ENCODE assay signal across 9 cellular contexts in genomic region chr15:76196949-76197315, GRCh38.
DNase-seq lines count a peak whose midpoint lies in the region; ATAC-seq and TF ChIP-seq lines count a peak whose summit lies in the region.
"Had no signal": no experiment of that assay in that cellular context is flagged by ENCODE, and none has a peak within 500 bp of the region (broad histone marks: within the 10 kb centered on the region; RNA-seq: fewer than 3 reads in every experiment).

No MANE protein-coding gene starts in this region.

- peak overlapping the region in 1 of 4 donors; percentile 16 for H3K4me3 ChIP-seq in esophagus squamous epithelium
- no peak overlapping the region for H3K4me3 ChIP-seq in mucosa of stomach (ENCODE audit: low read length)
- no peak overlapping the region for H3K4me3 ChIP-seq in urinary bladder (ENCODE audit: low read depth, low read length)

- intact Hi-C loops in esophagus squamous epithelium (cut with DNase I): loop anchor here (10.0 kb wide), 1 partner anchor 128 kb away; no protein-coding TSS in a partner anchor

- H3K36me3 ChIP-seq in esophagus squamous epithelium: no peaks in the 10 kb centered on the region
- no peaks in the 10 kb centered on the region for H3K36me3 ChIP-seq in mucosa of stomach (ENCODE audit: control insufficient read depth, insufficient read depth, low read length)
- no peaks in the 10 kb centered on the region for H3K36me3 ChIP-seq in urinary bladder (ENCODE audit: insufficient read depth)

- no peak for TF ChIP-seq POLR2A in esophagus squamous epithelium (IDR thresholded peaks at IDR 0.05)

- no peaks in the 10 kb centered on the region for H3K9me3 Mint-ChIP-seq in progenitor cell of endocrine pancreas (ENCODE audit: low read depth)
- H3K9me3 Mint-ChIP-seq: T-helper 2 cell treated with Interferon-gamma antibody and Interleukin-4, amounts not matched to agents 5 μg/mL and 100 μg/mL, for 36 hours had no signal

- H3K4me1 Mint-ChIP-seq in progenitor cell of endocrine pancreas (ENCODE audit: low read depth): peaks cover 3% of the 10 kb centered on the region

- H3K27ac Mint-ChIP-seq in progenitor cell of endocrine pancreas: no peak overlapping the region
- H3K27ac Mint-ChIP-seq: T-helper 2 cell treated with Interferon-gamma antibody and Interleukin-4, amounts not matched to agents 5 μg/mL and 100 μg/mL, for 36 hours had no signal

- peak; percentile 8 for DNase-seq in activated CD8-positive, alpha-beta memory T cell treated with anti-CD3 and anti-CD28 coated beads, Interleukin-2, amount 50 U/mL, for 4 hours
- no peak for DNase-seq in activated CD8-positive, alpha-beta memory T cell treated with anti-CD3 and anti-CD28 coated beads, Interleukin-2, amount 50 U/mL, for 48 hours
- DNase-seq in esophagus squamous epithelium (lab: John Stamatoyannopoulos, UW) (no peak), progenitor cell of endocrine pancreas (ENCODE audit: low spot score, unreplicated experiment) (no peak), GM20000 (ENCODE audit: low spot score) (no peak)

- TF ChIP-seq CTCF in esophagus squamous epithelium (IDR thresholded peaks at IDR 0.05): peak in 1 of 6 experiments; percentile 4
- no peak for TF ChIP-seq CTCF in progenitor cell of endocrine pancreas (IDR thresholded peaks at IDR 0.05; ENCODE audit: unreplicated experiment)
- no peak for TF ChIP-seq CTCF in GM20000 (IDR thresholded peaks at IDR 0.05; ENCODE audit: extremely low read depth, missing control alignments)

- H3K4me1 ChIP-seq in esophagus squamous epithelium (peaks cover 33 to 73% (median 43%) of the 10 kb centered on the region in 3 donors), mucosa of stomach (ENCODE audit: control insufficient read depth, insufficient read depth, low read length) (peaks cover 80% of the 10 kb centered on the region), urinary bladder (ENCODE audit: insufficient read depth) (peaks cover 1% of the 10 kb centered on the region)

- WGBS in esophagus squamous epithelium, 2 donors: 17 to 33% methylated on average over 6 to 9 of the region's 10 CpGs
- WGBS in urinary bladder: 44% methylated on average over 10 of the region's 10 CpGs

- peak overlapping the region; percentile 46 for H3K9ac ChIP-seq in mucosa of stomach (ENCODE audit: low read length)

- H3K27ac ChIP-seq in esophagus squamous epithelium (peak overlapping the region; percentile 77 to 87 (median 81)), urinary bladder (ENCODE audit: low read depth) (peak overlapping the region; percentile 38)

- peaks cover 0 to 17% (median 0%) of the 10 kb centered on the region in 4 donors for H3K27me3 ChIP-seq in esophagus squamous epithelium
- no peaks in the 10 kb centered on the region for H3K27me3 ChIP-seq in mucosa of stomach (ENCODE audit: control insufficient read depth, insufficient read depth, low read length)

- no peak overlapping the region for H3K4me3 Mint-ChIP-seq in progenitor cell of endocrine pancreas (ENCODE audit: low read depth)
- H3K4me3 Mint-ChIP-seq: T-helper 2 cell treated with Interferon-gamma antibody and Interleukin-4, amounts not matched to agents 5 μg/mL and 100 μg/mL, for 36 hours had no signal

- H3K9me3 ChIP-seq in esophagus squamous epithelium (no peaks in the 10 kb centered on the region), mucosa of stomach (ENCODE audit: control insufficient read depth, low read length) (no peaks in the 10 kb centered on the region)

- H3K36me3 Mint-ChIP-seq in progenitor cell of endocrine pancreas (ENCODE audit: insufficient read depth): no peaks in the 10 kb centered on the region

- no peak for ATAC-seq in GM21737 (IDR thresholded peaks at IDR 0.05; ENCODE audit: unreplicated experiment)

- H3K27me3 Mint-ChIP-seq in progenitor cell of endocrine pancreas: peaks cover 9% of the 10 kb centered on the region
